ENCODE assay signal across 1 cellular context in the genomic region with DNA sequence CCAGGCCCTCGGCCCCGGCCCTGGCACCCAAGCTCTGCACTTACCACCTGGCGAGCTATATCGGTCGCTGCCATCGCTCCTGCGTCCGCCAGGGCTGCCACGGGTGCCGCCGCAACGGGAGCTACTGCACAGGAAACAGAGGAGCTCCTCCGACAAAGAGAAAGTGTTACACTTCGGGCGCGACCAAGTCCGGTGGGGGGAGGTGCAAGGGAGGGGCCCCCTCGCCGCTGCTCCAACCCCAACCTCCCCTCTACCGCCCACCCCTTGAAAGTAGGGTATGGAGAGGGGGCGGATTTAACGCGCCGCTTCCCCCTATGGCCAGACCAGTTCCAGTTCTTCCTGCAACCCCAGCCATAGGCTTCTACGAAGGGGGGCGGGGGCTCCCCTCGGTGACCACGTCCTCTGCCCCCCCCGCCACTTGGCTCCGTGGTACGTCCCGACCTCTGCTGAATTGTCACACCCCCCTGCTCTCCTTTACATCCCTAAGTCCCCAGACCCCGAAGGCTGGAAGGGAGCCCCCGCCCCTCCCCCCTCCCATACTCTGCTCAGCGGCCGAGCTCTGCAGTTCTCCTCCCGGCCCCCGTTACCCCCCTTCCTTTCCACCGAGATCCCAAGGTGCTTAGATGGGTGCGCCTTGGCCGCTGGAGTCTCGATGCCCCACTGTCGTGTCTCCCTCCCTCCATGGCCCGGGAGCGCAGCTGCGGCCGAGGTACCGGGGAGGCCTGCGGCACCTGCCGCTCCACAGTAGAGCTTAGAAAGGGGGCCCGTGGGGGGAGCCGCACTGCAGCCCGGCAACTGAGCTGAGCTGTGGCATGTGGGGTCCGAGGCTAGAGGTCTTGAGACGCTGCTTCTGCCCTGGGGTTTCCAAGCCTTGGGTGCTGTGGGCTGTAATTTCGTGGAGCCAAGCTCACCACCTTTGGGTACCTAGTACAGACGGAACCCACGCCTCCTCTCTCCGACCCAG.
TF ChIP-seq lines count a peak whose summit lies in the region.

A gene (minus strand): TSS at position 137 of the 964 bp plus-strand sequence. CDS start 63 bp downstream, at position 74.

TF ChIP-seq in HEK293, 187 proteins besides CTCF, POLR2A, EP300 and RAD21 (continued from another document and continues in another):
- TF ChIP-seq, protein P1, sequence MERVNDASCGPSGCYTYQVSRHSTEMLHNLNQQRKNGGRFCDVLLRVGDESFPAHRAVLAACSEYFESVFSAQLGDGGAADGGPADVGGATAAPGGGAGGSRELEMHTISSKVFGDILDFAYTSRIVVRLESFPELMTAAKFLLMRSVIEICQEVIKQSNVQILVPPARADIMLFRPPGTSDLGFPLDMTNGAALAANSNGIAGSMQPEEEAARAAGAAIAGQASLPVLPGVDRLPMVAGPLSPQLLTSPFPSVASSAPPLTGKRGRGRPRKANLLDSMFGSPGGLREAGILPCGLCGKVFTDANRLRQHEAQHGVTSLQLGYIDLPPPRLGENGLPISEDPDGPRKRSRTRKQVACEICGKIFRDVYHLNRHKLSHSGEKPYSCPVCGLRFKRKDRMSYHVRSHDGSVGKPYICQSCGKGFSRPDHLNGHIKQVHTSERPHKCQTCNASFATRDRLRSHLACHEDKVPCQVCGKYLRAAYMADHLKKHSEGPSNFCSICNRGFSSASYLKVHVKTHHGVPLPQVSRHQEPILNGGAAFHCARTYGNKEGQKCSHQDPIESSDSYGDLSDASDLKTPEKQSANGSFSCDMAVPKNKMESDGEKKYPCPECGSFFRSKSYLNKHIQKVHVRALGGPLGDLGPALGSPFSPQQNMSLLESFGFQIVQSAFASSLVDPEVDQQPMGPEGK (tag by site-specific recombination; IDR thresholded peaks at IDR 0.05), result peak; percentile 89
- TF ChIP-seq ZNF514 (tag by site-specific recombination; IDR thresholded peaks at IDR 0.05), result no peak
- TF ChIP-seq, protein P2, sequence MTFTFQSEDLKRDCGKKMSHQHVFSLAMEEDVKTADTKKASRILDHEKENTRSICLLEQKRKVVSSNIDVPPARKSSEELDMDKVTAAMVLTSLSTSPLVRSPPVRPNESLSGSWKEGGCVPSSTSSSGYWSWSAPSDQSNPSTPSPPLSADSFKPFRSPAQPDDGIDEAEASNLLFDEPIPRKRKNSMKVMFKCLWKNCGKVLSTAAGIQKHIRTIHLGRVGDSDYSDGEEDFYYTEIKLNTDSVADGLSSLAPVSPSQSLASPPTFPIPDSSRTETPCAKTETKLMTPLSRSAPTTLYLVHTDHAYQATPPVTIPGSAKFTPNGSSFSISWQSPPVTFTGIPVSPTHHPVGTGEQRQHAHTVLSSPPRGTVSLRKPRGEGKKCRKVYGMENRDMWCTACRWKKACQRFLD (tag by site-specific recombination; IDR thresholded peaks at IDR 0.05), result no peak
- TF ChIP-seq, protein P3, sequence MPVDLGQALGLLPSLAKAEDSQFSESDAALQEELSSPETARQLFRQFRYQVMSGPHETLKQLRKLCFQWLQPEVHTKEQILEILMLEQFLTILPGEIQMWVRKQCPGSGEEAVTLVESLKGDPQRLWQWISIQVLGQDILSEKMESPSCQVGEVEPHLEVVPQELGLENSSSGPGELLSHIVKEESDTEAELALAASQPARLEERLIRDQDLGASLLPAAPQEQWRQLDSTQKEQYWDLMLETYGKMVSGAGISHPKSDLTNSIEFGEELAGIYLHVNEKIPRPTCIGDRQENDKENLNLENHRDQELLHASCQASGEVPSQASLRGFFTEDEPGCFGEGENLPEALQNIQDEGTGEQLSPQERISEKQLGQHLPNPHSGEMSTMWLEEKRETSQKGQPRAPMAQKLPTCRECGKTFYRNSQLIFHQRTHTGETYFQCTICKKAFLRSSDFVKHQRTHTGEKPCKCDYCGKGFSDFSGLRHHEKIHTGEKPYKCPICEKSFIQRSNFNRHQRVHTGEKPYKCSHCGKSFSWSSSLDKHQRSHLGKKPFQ (tag by site-specific recombination; IDR thresholded peaks at IDR 0.05), result no peak
- TF ChIP-seq ZNF76 (tag by site-specific recombination; IDR thresholded peaks at IDR 0.05; ENCODE audit: borderline replicate concordance, low read depth), result no peak; the same call in none of the 2 replicates
- TF ChIP-seq ZFP37 (tag by site-specific recombination; IDR thresholded peaks at IDR 0.05), result no peak
- TF ChIP-seq ZNF658 (tag by site-specific recombination; IDR thresholded peaks at IDR 0.05), result no peak
- peak; percentile 91 for TF ChIP-seq KLF8 (tag by site-specific recombination; IDR thresholded peaks at IDR 0.05)
- TF ChIP-seq KLF1 (tag by site-specific recombination; IDR thresholded peaks at IDR 0.05), result peak; percentile 81
- peak; percentile 24; the same call in 1 of the 2 replicates for TF ChIP-seq ZNF777 (tag by site-specific recombination; IDR thresholded peaks at IDR 0.05; ENCODE audit: borderline replicate concordance)
- no peak for TF ChIP-seq ZNF473 (tag by site-specific recombination; IDR thresholded peaks at IDR 0.05)
- no peak for TF ChIP-seq ZNF366 (tag by site-specific recombination; conservative IDR thresholded peaks at IDR 0.05)
- TF ChIP-seq ZNF747 (tag by site-specific recombination; IDR thresholded peaks at IDR 0.05), result no peak
- TF ChIP-seq, protein P4, sequence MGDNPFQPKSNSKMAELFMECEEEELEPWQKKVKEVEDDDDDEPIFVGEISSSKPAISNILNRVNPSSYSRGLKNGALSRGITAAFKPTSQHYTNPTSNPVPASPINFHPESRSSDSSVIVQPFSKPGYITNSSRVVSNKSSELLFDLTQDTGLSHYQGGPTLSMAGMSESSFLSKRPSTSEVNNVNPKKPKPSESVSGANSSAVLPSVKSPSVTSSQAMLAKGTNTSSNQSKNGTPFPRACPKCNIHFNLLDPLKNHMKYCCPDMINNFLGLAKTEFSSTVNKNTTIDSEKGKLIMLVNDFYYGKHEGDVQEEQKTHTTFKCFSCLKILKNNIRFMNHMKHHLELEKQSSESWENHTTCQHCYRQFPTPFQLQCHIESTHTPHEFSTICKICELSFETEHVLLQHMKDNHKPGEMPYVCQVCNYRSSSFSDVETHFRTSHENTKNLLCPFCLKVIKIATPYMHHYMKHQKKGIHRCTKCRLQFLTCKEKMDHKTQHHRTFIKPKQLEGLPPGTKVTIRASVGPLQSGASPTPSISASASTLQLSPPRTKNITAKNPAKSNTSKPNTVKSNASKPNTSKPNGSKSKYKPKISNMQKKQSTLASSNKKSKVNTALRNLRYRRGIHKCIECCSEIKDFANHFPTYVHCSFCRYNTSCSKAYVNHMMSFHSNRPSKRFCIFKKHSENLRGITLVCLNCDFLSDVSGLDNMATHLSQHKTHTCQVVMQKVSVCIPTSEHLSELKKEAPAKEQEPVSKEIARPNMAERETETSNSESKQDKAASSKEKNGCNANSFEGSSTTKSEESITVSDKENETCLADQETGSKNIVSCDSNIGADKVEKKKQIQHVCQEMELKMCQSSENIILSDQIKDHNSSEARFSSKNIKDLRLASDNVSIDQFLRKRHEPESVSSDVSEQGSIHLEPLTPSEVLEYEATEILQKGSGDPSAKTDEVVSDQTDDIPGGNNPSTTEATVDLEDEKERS (tag by site-specific recombination; IDR thresholded peaks at IDR 0.05), result no peak
- TF ChIP-seq, protein P5, sequence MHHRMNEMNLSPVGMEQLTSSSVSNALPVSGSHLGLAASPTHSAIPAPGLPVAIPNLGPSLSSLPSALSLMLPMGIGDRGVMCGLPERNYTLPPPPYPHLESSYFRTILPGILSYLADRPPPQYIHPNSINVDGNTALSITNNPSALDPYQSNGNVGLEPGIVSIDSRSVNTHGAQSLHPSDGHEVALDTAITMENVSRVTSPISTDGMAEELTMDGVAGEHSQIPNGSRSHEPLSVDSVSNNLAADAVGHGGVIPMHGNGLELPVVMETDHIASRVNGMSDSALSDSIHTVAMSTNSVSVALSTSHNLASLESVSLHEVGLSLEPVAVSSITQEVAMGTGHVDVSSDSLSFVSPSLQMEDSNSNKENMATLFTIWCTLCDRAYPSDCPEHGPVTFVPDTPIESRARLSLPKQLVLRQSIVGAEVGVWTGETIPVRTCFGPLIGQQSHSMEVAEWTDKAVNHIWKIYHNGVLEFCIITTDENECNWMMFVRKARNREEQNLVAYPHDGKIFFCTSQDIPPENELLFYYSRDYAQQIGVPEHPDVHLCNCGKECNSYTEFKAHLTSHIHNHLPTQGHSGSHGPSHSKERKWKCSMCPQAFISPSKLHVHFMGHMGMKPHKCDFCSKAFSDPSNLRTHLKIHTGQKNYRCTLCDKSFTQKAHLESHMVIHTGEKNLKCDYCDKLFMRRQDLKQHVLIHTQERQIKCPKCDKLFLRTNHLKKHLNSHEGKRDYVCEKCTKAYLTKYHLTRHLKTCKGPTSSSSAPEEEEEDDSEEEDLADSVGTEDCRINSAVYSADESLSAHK (tag by site-specific recombination; IDR thresholded peaks at IDR 0.05), result no peak
- TF ChIP-seq ZNF529 (tag by site-specific recombination; IDR thresholded peaks at IDR 0.05; ENCODE audit: insufficient replicate concordance), result no peak
- peak; percentile 81; the same call in 1 of the 2 replicates for TF ChIP-seq KLF7 (tag by site-specific recombination; IDR thresholded peaks at IDR 0.05; ENCODE audit: borderline replicate concordance)
- TF ChIP-seq, protein P6, sequence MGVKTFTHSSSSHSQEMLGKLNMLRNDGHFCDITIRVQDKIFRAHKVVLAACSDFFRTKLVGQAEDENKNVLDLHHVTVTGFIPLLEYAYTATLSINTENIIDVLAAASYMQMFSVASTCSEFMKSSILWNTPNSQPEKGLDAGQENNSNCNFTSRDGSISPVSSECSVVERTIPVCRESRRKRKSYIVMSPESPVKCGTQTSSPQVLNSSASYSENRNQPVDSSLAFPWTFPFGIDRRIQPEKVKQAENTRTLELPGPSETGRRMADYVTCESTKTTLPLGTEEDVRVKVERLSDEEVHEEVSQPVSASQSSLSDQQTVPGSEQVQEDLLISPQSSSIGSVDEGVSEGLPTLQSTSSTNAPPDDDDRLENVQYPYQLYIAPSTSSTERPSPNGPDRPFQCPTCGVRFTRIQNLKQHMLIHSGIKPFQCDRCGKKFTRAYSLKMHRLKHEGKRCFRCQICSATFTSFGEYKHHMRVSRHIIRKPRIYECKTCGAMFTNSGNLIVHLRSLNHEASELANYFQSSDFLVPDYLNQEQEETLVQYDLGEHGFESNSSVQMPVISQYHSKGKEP (tag by site-specific recombination; IDR thresholded peaks at IDR 0.05), result no peak
- TF ChIP-seq, protein P7, sequence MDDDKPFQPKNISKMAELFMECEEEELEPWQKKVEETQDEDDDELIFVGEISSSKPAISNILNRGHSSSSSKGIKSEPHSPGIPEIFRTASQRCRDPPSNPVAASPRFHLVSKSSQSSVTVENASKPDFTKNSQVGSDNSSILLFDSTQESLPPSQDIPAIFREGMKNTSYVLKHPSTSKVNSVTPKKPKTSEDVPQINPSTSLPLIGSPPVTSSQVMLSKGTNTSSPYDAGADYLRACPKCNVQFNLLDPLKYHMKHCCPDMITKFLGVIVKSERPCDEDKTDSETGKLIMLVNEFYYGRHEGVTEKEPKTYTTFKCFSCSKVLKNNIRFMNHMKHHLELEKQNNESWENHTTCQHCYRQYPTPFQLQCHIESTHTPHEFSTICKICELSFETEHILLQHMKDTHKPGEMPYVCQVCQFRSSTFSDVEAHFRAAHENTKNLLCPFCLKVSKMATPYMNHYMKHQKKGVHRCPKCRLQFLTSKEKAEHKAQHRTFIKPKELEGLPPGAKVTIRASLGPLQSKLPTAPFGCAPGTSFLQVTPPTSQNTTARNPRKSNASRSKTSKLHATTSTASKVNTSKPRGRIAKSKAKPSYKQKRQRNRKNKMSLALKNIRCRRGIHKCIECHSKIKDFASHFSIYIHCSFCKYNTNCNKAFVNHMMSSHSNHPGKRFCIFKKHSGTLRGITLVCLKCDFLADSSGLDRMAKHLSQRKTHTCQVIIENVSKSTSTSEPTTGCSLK (tag by site-specific recombination; IDR thresholded peaks at IDR 0.05), result no peak
- no peak for TF ChIP-seq ZNF585B (tag by site-specific recombination; IDR thresholded peaks at IDR 0.05)
- TF ChIP-seq ZBTB21 (tag by site-specific recombination; IDR thresholded peaks at IDR 0.05), result no peak
- no peak for TF ChIP-seq ZNF677 (tag by site-specific recombination; IDR thresholded peaks at IDR 0.05)
- no peak for TF ChIP-seq REPIN1 (tag by site-specific recombination; IDR thresholded peaks at IDR 0.05; ENCODE audit: low read depth)
- no peak for TF ChIP-seq ZNF624 (tag by site-specific recombination; IDR thresholded peaks at IDR 0.05)
- no peak for TF ChIP-seq ZNF664 (tag by site-specific recombination; IDR thresholded peaks at IDR 0.05)
- no peak; the same call in 1 of the 2 replicates for TF ChIP-seq ZNF335 (tag by site-specific recombination; conservative IDR thresholded peaks at IDR 0.05)
- TF ChIP-seq, protein P8, sequence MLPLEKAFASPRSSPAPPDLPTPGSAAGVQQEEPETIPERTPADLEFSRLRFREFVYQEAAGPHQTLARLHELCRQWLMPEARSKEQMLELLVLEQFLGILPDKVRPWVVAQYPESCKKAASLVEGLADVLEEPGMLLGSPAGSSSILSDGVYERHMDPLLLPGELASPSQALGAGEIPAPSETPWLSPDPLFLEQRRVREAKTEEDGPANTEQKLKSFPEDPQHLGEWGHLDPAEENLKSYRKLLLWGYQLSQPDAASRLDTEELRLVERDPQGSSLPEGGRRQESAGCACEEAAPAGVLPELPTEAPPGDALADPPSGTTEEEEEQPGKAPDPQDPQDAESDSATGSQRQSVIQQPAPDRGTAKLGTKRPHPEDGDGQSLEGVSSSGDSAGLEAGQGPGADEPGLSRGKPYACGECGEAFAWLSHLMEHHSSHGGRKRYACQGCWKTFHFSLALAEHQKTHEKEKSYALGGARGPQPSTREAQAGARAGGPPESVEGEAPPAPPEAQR (tag by site-specific recombination; IDR thresholded peaks at IDR 0.05), result no peak
- no peak for TF ChIP-seq ZNF214 (tag by site-specific recombination; IDR thresholded peaks at IDR 0.05; ENCODE audit: borderline replicate concordance)
- TF ChIP-seq ZNF274 (IDR thresholded peaks at IDR 0.05; ENCODE audit: low read length), result no peak
- no peak for TF ChIP-seq ZNF274 (tag by site-specific recombination; IDR thresholded peaks at IDR 0.05; ENCODE audit: borderline replicate concordance)
- no peak for TF ChIP-seq ZFP41 (tag by site-specific recombination; IDR thresholded peaks at IDR 0.05; ENCODE audit: borderline replicate concordance)
- TF ChIP-seq, protein P9, sequence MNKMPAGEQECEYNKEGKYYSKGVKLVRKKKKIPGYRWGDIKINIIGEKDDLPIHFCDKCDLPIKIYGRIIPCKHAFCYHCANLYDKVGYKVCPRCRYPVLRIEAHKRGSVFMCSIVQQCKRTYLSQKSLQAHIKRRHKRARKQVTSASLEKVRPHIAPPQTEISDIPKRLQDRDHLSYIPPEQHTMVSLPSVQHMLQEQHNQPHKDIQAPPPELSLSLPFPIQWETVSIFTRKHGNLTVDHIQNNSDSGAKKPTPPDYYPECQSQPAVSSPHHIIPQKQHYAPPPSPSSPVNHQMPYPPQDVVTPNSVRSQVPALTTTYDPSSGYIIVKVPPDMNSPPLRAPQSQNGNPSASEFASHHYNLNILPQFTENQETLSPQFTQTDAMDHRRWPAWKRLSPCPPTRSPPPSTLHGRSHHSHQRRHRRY (tag by site-specific recombination; IDR thresholded peaks at IDR 0.05), result no peak
- TF ChIP-seq MYNN (tag by site-specific recombination; IDR thresholded peaks at IDR 0.05; ENCODE audit: borderline replicate concordance), result no peak
- no peak for TF ChIP-seq ZNF785 (tag by site-specific recombination; IDR thresholded peaks at IDR 0.05)
- no peak for TF ChIP-seq ZNF48 (tag by site-specific recombination; IDR thresholded peaks at IDR 0.05)
- TF ChIP-seq ZNF791 (tag by site-specific recombination; IDR thresholded peaks at IDR 0.05), result no peak
- no peak for TF ChIP-seq ZNF184 (tag by site-specific recombination; IDR thresholded peaks at IDR 0.05)
